ENCODE assay signal across 15 cellular contexts in the genomic region with DNA sequence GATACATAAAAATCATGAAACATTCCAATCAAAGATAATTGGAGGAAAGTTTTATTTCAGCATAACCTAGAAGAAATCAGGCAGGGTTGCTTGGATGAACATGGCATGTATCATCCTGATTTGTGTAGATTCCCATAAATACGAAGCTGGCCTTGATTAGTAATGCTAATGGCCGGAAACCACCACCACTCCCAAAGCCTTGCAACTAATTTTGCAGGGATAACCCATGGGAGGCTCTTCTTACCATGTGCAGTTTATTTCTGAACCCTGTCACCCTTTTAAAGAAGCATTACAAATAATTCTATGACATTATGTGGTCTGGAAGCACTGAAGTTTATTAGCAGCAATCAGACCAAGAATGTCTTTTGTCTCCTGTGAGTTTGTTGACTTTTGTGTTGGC.
"Had no signal": no experiment of that assay in that cellular context is flagged by ENCODE, and none has a peak within 500 bp of the region (broad histone marks: within the 10 kb centered on the region; RNA-seq: fewer than 3 reads in every experiment).

No MANE protein-coding gene starts in this region.

- H3K9ac ChIP-seq: parathyroid adenoma had no signal

- DNase-seq: activated CD4-positive, alpha-beta T cell treated with anti-CD3 and anti-CD28 coated beads for 1 hour; activated CD8-positive, alpha-beta memory T cell treated with anti-CD3 and anti-CD28 coated beads, Interleukin-2, amount 50 U/mL, for 4 hours; activated CD8-positive, alpha-beta T cell treated with anti-CD3 and anti-CD28 coated beads for 36 hours; activated naive CD4-positive, alpha-beta T cell; glutamatergic neuron; left colon; naive B cell; stimulated activated CD4-positive, alpha-beta T cell treated with anti-CD3 and anti-CD28 coated beads, Interleukin-15, amount 100 ng/mL, for 24 hours; stimulated activated CD4-positive, alpha-beta T cell treated with anti-CD3 and anti-CD28 coated beads, Interleukin-4, amount 100 ng/mL, for 24 hours had no signal

- H3K4me3 ChIP-seq: lung, thoracic aorta had no signal

- H3K9me3 ChIP-seq: thoracic aorta had no signal

- H2AFZ ChIP-seq: parathyroid adenoma had no signal

- H3K27ac ChIP-seq: parathyroid adenoma, thoracic aorta had no signal

- ATAC-seq: activated CD8-positive, alpha-beta T cell treated with anti-CD3 and anti-CD28 coated beads for 36 hours; left colon had no signal

- H3K36me3 ChIP-seq: thoracic aorta had no signal

- H3K4me1 ChIP-seq: parathyroid adenoma had no signal

- FAIRE-seq: astrocyte, colon, endothelial cell of umbilical vein had no signal
